21 cellular contexts compared by ENCODE assay signal in genomic region chr11:2583605-2583958, GRCh38.
DNase-seq lines count a peak whose midpoint lies in the region; ATAC-seq and TF ChIP-seq lines count a peak whose summit lies in the region.
"Had no signal": no experiment of that assay in that cellular context is flagged by ENCODE, and none has a peak within 500 bp of the region (broad histone marks: within the 10 kb centered on the region; RNA-seq: fewer than 3 reads in every experiment).

No MANE protein-coding gene starts in this region.

- no peak overlapping the region for H3K27ac ChIP-seq in heart left ventricle
- H3K27ac ChIP-seq: ascending aorta, esophagus squamous epithelium, transverse colon had no signal

- TF ChIP-seq POLR2A in heart left ventricle (IDR thresholded peaks at IDR 0.05) = no peak

- no peaks in the 10 kb centered on the region for H3K9me3 ChIP-seq in heart left ventricle
- H3K9me3 ChIP-seq: ascending aorta, Caco-2, esophagus squamous epithelium, mucosa of descending colon, transverse colon had no signal

- ATAC-seq in heart left ventricle = no peak
- no peak for ATAC-seq in left lobe of liver
- no peak for ATAC-seq in HG02798 (IDR thresholded peaks at IDR 0.05; ENCODE audit: poor library complexity, unreplicated experiment)
- ATAC-seq: HepG2; mucosa of descending colon; stimulated activated naive B cell treated with anti-CD40 and anti-IgM and Interleukin-4, amounts not matched to agents 10 μg/mL and 1 μg/mL and 100 μg/mL, for 72 hours had no signal

- no peak overlapping the region for H3K27ac Mint-ChIP-seq in type B pancreatic cell
- H3K27ac Mint-ChIP-seq: stimulated activated naive B cell treated with anti-CD40 and anti-IgM and Interleukin-4, amounts not matched to agents 10 μg/mL and 1 μg/mL and 100 μg/mL, for 72 hours had no signal

- no peak overlapping the region for H3K4me3 Mint-ChIP-seq in type B pancreatic cell
- H3K4me3 Mint-ChIP-seq: stimulated activated naive B cell treated with anti-CD40 and anti-IgM and Interleukin-4, amounts not matched to agents 10 μg/mL and 1 μg/mL and 100 μg/mL, for 72 hours had no signal

- DNase-seq in heart left ventricle (peak in 3 of 5 donors; percentile 4 to 31 (median 8)), cardiac septum (ENCODE audit: low spot score) (no peak), left lobe of liver (ENCODE audit: low spot score) (peak; percentile 29), type B pancreatic cell (ENCODE audit: extremely low spot score, unreplicated experiment) (peak; percentile 67), inferior parietal cortex (ENCODE audit: extremely low spot score) (no peak), anterior cingulate cortex (lab: John Stamatoyannopoulos, UW) (no peak)
- DNase-seq in activated CD8-positive, alpha-beta memory T cell treated with anti-CD3 and anti-CD28 coated beads, Interleukin-2, amount 50 U/mL, for 48 hours = peak; percentile 36
- DNase-seq: activated naive CD4-positive, alpha-beta T cell; Caco-2; cerebellar nuclear complex; effector CD8-positive, alpha-beta T cell; esophagus squamous epithelium; HCEC 1CT; NCI-H1436; NCI-H82; stimulated activated naive B cell treated with anti-CD40 and anti-IgM and Interleukin-4, amounts not matched to agents 10 μg/mL and 1 μg/mL and 100 μg/mL, for 72 hours had no signal

- WGBS in heart left ventricle, 4 donors = 93 to 94% (median 94%) methylated on average over 6 of the region's 6 CpGs

- H3K9me3 Mint-ChIP-seq in type B pancreatic cell = no peaks in the 10 kb centered on the region
- H3K9me3 Mint-ChIP-seq: stimulated activated naive B cell treated with anti-CD40 and anti-IgM and Interleukin-4, amounts not matched to agents 10 μg/mL and 1 μg/mL and 100 μg/mL, for 72 hours had no signal

- no peak overlapping the region for H3K4me3 ChIP-seq in heart left ventricle
- H3K4me3 ChIP-seq: ascending aorta, esophagus squamous epithelium, mucosa of descending colon, transverse colon had no signal

- no peaks in the 10 kb centered on the region for H3K36me3 Mint-ChIP-seq in type B pancreatic cell

- TF ChIP-seq CTCF in heart left ventricle (IDR thresholded peaks at IDR 0.05) = no peak
- no peak for TF ChIP-seq CTCF in type B pancreatic cell (conservative IDR thresholded peaks at IDR 0.05)

- peaks cover 0 to 7% (median 0%) of the 10 kb centered on the region in 9 donors for H3K36me3 ChIP-seq in heart left ventricle
- H3K36me3 ChIP-seq: ascending aorta, esophagus squamous epithelium, transverse colon had no signal

- H3K27me3 Mint-ChIP-seq in type B pancreatic cell = no peaks in the 10 kb centered on the region
- H3K27me3 Mint-ChIP-seq: stimulated activated naive B cell treated with anti-CD40 and anti-IgM and Interleukin-4, amounts not matched to agents 10 μg/mL and 1 μg/mL and 100 μg/mL, for 72 hours had no signal

- no peaks in the 10 kb centered on the region for H3K4me1 Mint-ChIP-seq in type B pancreatic cell (ENCODE audit: unreplicated experiment)
- H3K4me1 Mint-ChIP-seq: stimulated activated naive B cell treated with anti-CD40 and anti-IgM and Interleukin-4, amounts not matched to agents 10 μg/mL and 1 μg/mL and 100 μg/mL, for 72 hours had no signal

- peaks cover 0 to 34% (median 4%) of the 10 kb centered on the region in 12 donors for H3K4me1 ChIP-seq in heart left ventricle
- H3K4me1 ChIP-seq: ascending aorta, Caco-2, esophagus squamous epithelium, transverse colon had no signal

- intact Hi-C loops in heart left ventricle (cut with DNase I) (no loop called here), cardiac septum (cut with DNase I) (no loop called here)

- no peaks in the 10 kb centered on the region for H3K27me3 ChIP-seq in heart left ventricle
- H3K27me3 ChIP-seq: ascending aorta, esophagus squamous epithelium, transverse colon had no signal

Comparison
In these comparisons a context has a peak if more than half of its experiments do, and no peak if none do; other contexts are left out.
1. DNase-seq: peak in heart left ventricle (3 of 5), activated CD8-positive, alpha-beta memory T cell treated with anti-CD3 and anti-CD28 coated beads, Interleukin-2, amount 50 U/mL, for 48 hours (single experiment), left lobe of liver (single experiment) and type B pancreatic cell (single experiment); none in cardiac septum (single experiment), inferior parietal cortex (single experiment) and anterior cingulate cortex (0 of 58).